In genomic region chr18:23238651-23239349, GRCh38 we compare ENCODE assay signal across 10 cellular contexts.
DNase-seq lines count a peak whose midpoint lies in the region; ATAC-seq and TF ChIP-seq lines count a peak whose summit lies in the region.
"Had no signal": no experiment of that assay in that cellular context is flagged by ENCODE, and none has a peak within 500 bp of the region (broad histone marks: within the 10 kb centered on the region; RNA-seq: fewer than 3 reads in every experiment).

No MANE protein-coding gene starts in this region.

- WGBS in prostate gland: 66% methylated on average over 12 of the region's 12 CpGs

- no peaks in the 10 kb centered on the region for H3K27me3 Mint-ChIP-seq in T-cell

- no peaks in the 10 kb centered on the region for H3K9me3 Mint-ChIP-seq in T-cell

- POLR2A ChIA-PET in T-cell (lab: Charles Lee): no interaction called here

- peaks cover 3% of the 10 kb centered on the region for H3K4me1 ChIP-seq in prostate gland (replicated peaks)

- H3K27ac Mint-ChIP-seq in T-cell: peak overlapping the region; percentile 81 to 90

- intact Hi-C loops in prostate gland (cut with DNase I): loop anchor here (2.0 to 5.0 kb wide), 2 partner anchors 18 to 139 kb away; no protein-coding TSS in a partner anchor

- no peaks in the 10 kb centered on the region for H3K9me3 ChIP-seq in prostate gland

- TF ChIP-seq POLR2A in prostate gland (IDR thresholded peaks at IDR 0.05) (no peak), GM18505 (IDR thresholded peaks at IDR 0.05; ENCODE audit: borderline replicate concordance, extremely low read depth, insufficient read depth, insufficient read length) (no peak)

- H3K27me3 ChIP-seq in prostate gland (replicated peaks; ENCODE audit: insufficient read depth): no peaks in the 10 kb centered on the region

- no peaks in the 10 kb centered on the region for H3K36me3 ChIP-seq in prostate gland

- H3K4me3 Mint-ChIP-seq in T-cell: peak overlapping the region in 1 of 3 donors; percentile 81

- DNase-seq in EH (ENCODE audit: low read depth): peak; percentile 79
- no peak for DNase-seq in T-cell
- peak; percentile 66 for DNase-seq in fibroblast of pulmonary artery (ENCODE audit: low read depth)
- no peak for DNase-seq in prostate gland (ENCODE audit: low spot score)
- DNase-seq in stimulated activated naive CD4-positive, alpha-beta T cell treated with Interleukin-2 at 50 U/mL for 16 hours (lab: John Stamatoyannopoulos, UW): no peak
- DNase-seq in activated CD4-positive, CD25-positive, alpha-beta regulatory T cell (lab: John Stamatoyannopoulos, UW): no peak
- DNase-seq: activated CD4-positive, alpha-beta T cell treated with anti-CD3 and anti-CD28 coated beads for 48 hours; NCI-H526 had no signal

- H3K27ac ChIP-seq in prostate gland: peak overlapping the region; percentile 74 to 79

- H3K4me3 ChIP-seq in fibroblast of pulmonary artery (replicated peaks; ENCODE audit: low read depth, low read length) (no peak overlapping the region), prostate gland (no peak overlapping the region)

- H3K36me3 Mint-ChIP-seq in T-cell: no peaks in the 10 kb centered on the region

- TF ChIP-seq CTCF in fibroblast of pulmonary artery (IDR thresholded peaks at IDR 0.05; ENCODE audit: low read length, missing control alignments) (no peak), prostate gland (IDR thresholded peaks at IDR 0.05) (no peak)

- ATAC-seq in T-cell (replicated peaks in 1 of 4) (no peak), HG02884 (IDR thresholded peaks at IDR 0.05; ENCODE audit: unreplicated experiment) (no peak), GM18505 (IDR thresholded peaks at IDR 0.05; ENCODE audit: unreplicated experiment) (no peak)

- H3K4me1 Mint-ChIP-seq in T-cell: peaks cover 19 to 23% (median 19%) of the 10 kb centered on the region in 3 donors

- CTCF ChIA-PET in T-cell (lab: Charles Lee): no interaction called here

Comparison
In these comparisons a context has a peak if more than half of its experiments do, and no peak if none do; other contexts are left out.
1. DNase-seq: peak in EH (single experiment) and fibroblast of pulmonary artery (single experiment); none in T-cell (0 of 34), prostate gland (single experiment), stimulated activated naive CD4-positive, alpha-beta T cell treated with Interleukin-2 at 50 U/mL for 16 hours (single experiment) and activated CD4-positive, CD25-positive, alpha-beta regulatory T cell (0 of 4).